1 cellular context compared by ENCODE assay signal in the genomic region with DNA sequence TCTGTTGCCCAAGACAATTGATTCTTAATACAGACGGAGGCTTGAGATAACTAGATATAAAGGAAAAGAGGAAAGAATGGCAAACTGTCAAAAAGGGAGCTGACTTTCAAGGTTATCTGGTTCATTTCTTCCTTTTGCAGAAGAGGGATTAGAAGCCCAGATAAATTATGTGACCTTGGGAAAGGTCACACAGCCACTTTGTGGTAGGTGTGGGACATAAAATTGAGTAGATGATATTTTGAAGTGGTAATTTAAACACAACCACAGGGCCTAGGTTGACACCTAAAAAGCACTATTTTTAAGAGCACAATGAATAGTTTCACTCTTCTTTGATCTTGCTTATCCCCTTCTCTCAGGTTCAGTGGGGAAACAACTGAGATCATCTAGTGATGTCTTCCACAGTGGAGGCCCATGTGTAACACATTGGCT.
TF ChIP-seq lines count a peak whose summit lies in the region.

No MANE protein-coding gene starts in this region.

TF ChIP-seq in K562, 482 proteins besides CTCF, POLR2A, EP300 and RAD21 (continued from another document):
- TF ChIP-seq, protein P1, sequence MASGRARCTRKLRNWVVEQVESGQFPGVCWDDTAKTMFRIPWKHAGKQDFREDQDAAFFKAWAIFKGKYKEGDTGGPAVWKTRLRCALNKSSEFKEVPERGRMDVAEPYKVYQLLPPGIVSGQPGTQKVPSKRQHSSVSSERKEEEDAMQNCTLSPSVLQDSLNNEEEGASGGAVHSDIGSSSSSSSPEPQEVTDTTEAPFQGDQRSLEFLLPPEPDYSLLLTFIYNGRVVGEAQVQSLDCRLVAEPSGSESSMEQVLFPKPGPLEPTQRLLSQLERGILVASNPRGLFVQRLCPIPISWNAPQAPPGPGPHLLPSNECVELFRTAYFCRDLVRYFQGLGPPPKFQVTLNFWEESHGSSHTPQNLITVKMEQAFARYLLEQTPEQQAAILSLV (tag; IDR thresholded peaks at IDR 0.05): no peak
- 0 out of 2 replicates have a peak, but pooled peaks have one; percentile 50 for TF ChIP-seq ZNF197 (CRISPR knock-in tag; IDR thresholded peaks at IDR 0.05; ENCODE audit: low read depth)
